Comparison of ENCODE assay signal across 16 cellular contexts in the genomic region with DNA sequence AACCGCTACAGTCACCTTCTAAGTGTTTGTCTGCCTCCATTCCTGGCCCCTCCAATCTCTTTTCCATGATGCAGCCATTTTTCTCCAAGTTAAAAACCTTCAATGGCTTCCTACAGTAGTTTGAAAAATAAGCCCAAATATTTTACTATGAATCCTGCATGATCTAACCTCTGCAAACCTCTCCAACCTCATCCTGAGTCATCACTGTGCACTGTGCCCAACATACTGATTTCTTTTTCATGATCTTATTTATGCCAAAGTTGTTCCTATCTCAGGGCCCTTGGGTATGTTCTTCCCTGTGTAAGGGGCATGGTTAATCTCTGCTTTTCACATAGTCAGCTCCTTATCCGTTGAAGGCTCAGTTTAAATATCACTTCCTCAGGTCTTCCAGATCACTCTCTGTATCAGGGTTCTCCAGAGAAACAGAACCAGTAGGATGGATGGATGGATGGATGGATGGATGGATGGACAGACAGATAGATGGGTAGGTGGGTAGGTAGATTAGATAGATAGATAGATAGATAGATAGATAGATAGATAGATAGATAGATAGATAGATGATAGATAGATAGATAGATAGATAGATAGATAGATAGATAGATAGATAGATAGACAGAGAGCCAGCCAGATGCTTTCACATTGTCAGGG. TPM values are rescaled to one million over a fixed set of nuclear protein-coding genes. Genes with fewer than 3 reads are reported as not detected.
DNase-seq lines count a peak whose midpoint lies in the region; ATAC-seq, FAIRE-seq and TF ChIP-seq lines count a peak whose summit lies in the region.
"Had no signal": no experiment of that assay in that cellular context is flagged by ENCODE, and none has a peak within 500 bp of the region (broad histone marks: within the 10 kb centered on the region; RNA-seq: fewer than 3 reads in every experiment).

No MANE protein-coding gene starts in this region.

- dilution Hi-C loops in keratinocyte (cut with MboI; ENCODE audit: extremely low pct_ligation_motif_present, low sequenced_read_pairs), result no loop called here

- DNase-seq in AG20443 (ENCODE audit: low spot score) (peak; percentile 43), LHCN-M2 (ENCODE audit: low read depth) (peak; percentile 73), astrocyte of the hippocampus (ENCODE audit: low read depth, low spot score) (peak; percentile 48), keratinocyte (ENCODE audit: low read depth, low spot score) (no peak), DMS114 treated with DMSO at 0.1 percent for 48 hours (lab: John Stamatoyannopoulos, UW; ENCODE audit: unreplicated experiment) (no peak), Karpas-422 (no peak), hepatic stellate cell (ENCODE audit: low spot score) (no peak)
- DNase-seq: activated naive CD4-positive, alpha-beta T cell treated with Interleukin-2 at 50 U/mL for 16 hours; caudate nucleus; DMS79 treated with DMSO at 0.1 percent for 48 hours; hippocampal formation; NK-92 treated with Interleukin-12 subunit alpha and Interleukin-12 subunit beta, amount 100 ng/mL, for 24 hours had no signal

- H3K4me2 ChIP-seq in keratinocyte (ENCODE audit: control insufficient read depth, extremely low read depth, insufficient read depth, low read depth, low read length) (peak overlapping the region; percentile 68), Karpas-422 (ENCODE audit: low read depth, low read length, poor library complexity, severe bottlenecking) (no peak overlapping the region)
- H3K4me2 ChIP-seq: BLaER1 had no signal

- FAIRE-seq in keratinocyte (lab: Jason Lieb, UNC), result peak; percentile 92
- FAIRE-seq: GM12878 had no signal

- no peaks in the 10 kb centered on the region for H3K9me1 ChIP-seq in keratinocyte (ENCODE audit: control insufficient read depth, extremely low read depth, insufficient read depth, low read length)

- H3K9ac ChIP-seq in keratinocyte (ENCODE audit: control insufficient read depth, extremely low read depth, insufficient read depth, low read length), result peak overlapping the region; percentile 51
- H3K9ac ChIP-seq in Karpas-422 (ENCODE audit: low read length), result no peak overlapping the region
- H3K9ac ChIP-seq: BLaER1 had no signal

- no peak for ATAC-seq in HG02610 (IDR thresholded peaks at IDR 0.05; ENCODE audit: unreplicated experiment)
- ATAC-seq: GM12878, left lobe of liver had no signal

- peak overlapping the region; percentile 89 for H3K27ac ChIP-seq in keratinocyte (ENCODE audit: control insufficient read depth, insufficient read depth, low read length)
- no peak overlapping the region for H3K27ac ChIP-seq in Karpas-422 (ENCODE audit: low read length)
- H3K27ac ChIP-seq: BLaER1 had no signal

- H3K36me3 ChIP-seq in keratinocyte (ENCODE audit: control insufficient read depth in 2 of 2, extremely low read depth in 1 of 2, insufficient read depth in 2 of 2, low read length in 2 of 2), result no peaks in the 10 kb centered on the region
- H3K36me3 ChIP-seq in Karpas-422 (ENCODE audit: insufficient read depth, low read length), result no peaks in the 10 kb centered on the region
- H3K36me3 ChIP-seq: BLaER1 had no signal

- H4K20me1 ChIP-seq in keratinocyte (ENCODE audit: control insufficient read depth, extremely low read depth, insufficient read depth, low read length), result no peaks in the 10 kb centered on the region
- H4K20me1 ChIP-seq in Karpas-422 (ENCODE audit: insufficient read depth, low read depth, low read length), result no peaks in the 10 kb centered on the region
- H4K20me1 ChIP-seq: BLaER1 had no signal

- H3K9me2 ChIP-seq in Karpas-422 (replicated peaks; ENCODE audit: insufficient read depth, low read length), result no peaks in the 10 kb centered on the region; the same call in 1 of the 2 replicates

- H2AFZ ChIP-seq in keratinocyte (ENCODE audit: control insufficient read depth, low read length) (peak overlapping the region; percentile 84), Karpas-422 (ENCODE audit: low read length) (no peak overlapping the region)

- H3K4me3 ChIP-seq in keratinocyte (ENCODE audit: control insufficient read depth in 2 of 3, extremely low read depth in 1 of 3, insufficient read depth in 2 of 3, low read depth in 1 of 3, low read length in 3 of 3), result peak overlapping the region in 1 of 3 experiments; percentile 45
- no peak overlapping the region for H3K4me3 ChIP-seq in Karpas-422 (ENCODE audit: low read length)
- H3K4me3 ChIP-seq: BLaER1, GM12878 had no signal

- TF ChIP-seq CTCF in keratinocyte (optimal IDR thresholded peaks at IDR 0.05 in 1 of 3, IDR thresholded peaks at IDR 0.05 in 1 of 3, conservative IDR thresholded peaks at IDR 0.05 in 1 of 3; ENCODE audit: extremely low read depth in 1 of 3, insufficient read depth in 2 of 3, low read length in 3 of 3), result no peak

- H3K79me2 ChIP-seq in keratinocyte (ENCODE audit: control insufficient read depth, insufficient read depth, low read length) (no peaks in the 10 kb centered on the region), Karpas-422 (ENCODE audit: low read length) (no peaks in the 10 kb centered on the region)

- no peaks in the 10 kb centered on the region for H3K27me3 ChIP-seq in keratinocyte (ENCODE audit: control insufficient read depth, extremely low read depth, insufficient read depth, low read length)
- H3K27me3 ChIP-seq in Karpas-422 (ENCODE audit: low read length), result no peaks in the 10 kb centered on the region
- H3K27me3 ChIP-seq: BLaER1 had no signal

- H3K9me3 ChIP-seq in keratinocyte (ENCODE audit: control insufficient read depth, low read depth, low read length) (no peaks in the 10 kb centered on the region), Karpas-422 (ENCODE audit: low read length) (no peaks in the 10 kb centered on the region)
- H3K9me3 ChIP-seq: BLaER1 had no signal

- H3K4me1 ChIP-seq in keratinocyte (ENCODE audit: control insufficient read depth, extremely low read depth, insufficient read depth, low read length), result peaks cover 79% of the 10 kb centered on the region
- no peaks in the 10 kb centered on the region; the same call in 1 of the 2 replicates for H3K4me1 ChIP-seq in Karpas-422 (ENCODE audit: low read length)
- H3K4me1 ChIP-seq: BLaER1 had no signal

RNA-seq across cellular contexts. Expression of gene PTPN14, which starts 18.1 kb away (rescaled TPM):
- 40.1 and 47.7 TPM in 2 replicates for total RNA-seq in LHCN-M2 (2014; rRNA removed)
- 28.2 TPM for polyA plus RNA-seq in LHCN-M2 (2012)
- polyA plus RNA-seq in keratinocyte, result 28.0 to 59.9 TPM (median 29.9 TPM) in 3 replicates
- 16.1 TPM for polyA plus RNA-seq in keratinocyte (2011; ENCODE audit: low read depth)
- 22.9 and 31.8 TPM in 2 replicates for polyA plus RNA-seq in keratinocyte (2011; cell fraction: cytosol; rRNA removed)
- polyA plus RNA-seq in keratinocyte (2011; cell fraction: nucleus; rRNA removed), result 67.8 and 76.2 TPM in 2 replicates
- polyA plus RNA-seq in keratinocyte (2012; ENCODE audit: low replicate concordance), result 23.6 and 44.7 TPM in 2 replicates
- polyA minus RNA-seq in keratinocyte, result 115 to 156 TPM (median 131 TPM) in 3 replicates
- 92.3 TPM for polyA minus RNA-seq in keratinocyte (2011; cell fraction: cytosol; rRNA and poly(A)+ RNA removed)
- polyA minus RNA-seq in keratinocyte (2011; cell fraction: nucleus; rRNA and poly(A)+ RNA removed), result 167 and 251 TPM in 2 replicates
- 0.40 and 0.56 TPM in 2 replicates for total RNA-seq in Karpas-422 (2014; rRNA removed; shearing (Covaris generic); ENCODE audit: low replicate concordance)

RNA-seq across cellular contexts. Expression of gene CENPF, which starts 33.5 kb away (rescaled TPM):
- 199 and 222 TPM in 2 replicates for total RNA-seq in LHCN-M2 (2014; rRNA removed)
- 29.3 TPM for polyA plus RNA-seq in LHCN-M2 (2012)
- 1.4 to 14.4 TPM (median 13.7 TPM) in 3 replicates for polyA plus RNA-seq in keratinocyte
- polyA plus RNA-seq in keratinocyte (2011; ENCODE audit: low read depth), result 1.6 TPM
- 2.3 and 3.1 TPM in 2 replicates for polyA plus RNA-seq in keratinocyte (2011; cell fraction: cytosol; rRNA removed)
- polyA plus RNA-seq in keratinocyte (2011; cell fraction: nucleus; rRNA removed), result 6.1 and 8.8 TPM in 2 replicates
- polyA plus RNA-seq in keratinocyte (2012; ENCODE audit: low replicate concordance), result 0.62 and 18.4 TPM in 2 replicates
- 0.99 to 10.7 TPM (median 1.1 TPM) in 3 replicates for polyA minus RNA-seq in keratinocyte
- polyA minus RNA-seq in keratinocyte (2011; cell fraction: cytosol; rRNA and poly(A)+ RNA removed), result 1.7 TPM
- polyA minus RNA-seq in keratinocyte (2011; cell fraction: nucleus; rRNA and poly(A)+ RNA removed), result 2.4 and 5.7 TPM in 2 replicates
- total RNA-seq in Karpas-422 (2014; rRNA removed; shearing (Covaris generic); ENCODE audit: low replicate concordance), result 44.0 and 54.1 TPM in 2 replicates

Comparison
In these comparisons a context has a peak if more than half of its experiments do, and no peak if none do; other contexts are left out.
1. DNase-seq: peak in AG20443 (single experiment), LHCN-M2 (single experiment) and astrocyte of the hippocampus (single experiment); none in keratinocyte (single experiment), DMS114 treated with DMSO at 0.1 percent for 48 hours (single experiment), Karpas-422 (single experiment) and hepatic stellate cell (single experiment).
2. RNA of gene PTPN14, which starts 18.1 kb away (total RNA-seq): 40.1 to 47.7 TPM in LHCN-M2; 0.40 to 0.56 TPM in Karpas-422; every median in the first group is over 10 times any median in the second.